Comparison of ENCODE assay signal across 1 cellular context in genomic region chr4:38495481-38495880, GRCh38.
TF ChIP-seq lines count a peak whose summit lies in the region.

No MANE protein-coding gene starts in this region.

TF ChIP-seq in GM23338, 12 proteins besides CTCF, POLR2A, EP300 and RAD21 (continued from another document):
- TF ChIP-seq REST (IDR thresholded peaks at IDR 0.05; ENCODE audit: unreplicated experiment) (no peak), STAT1 (IDR thresholded peaks at IDR 0.05; ENCODE audit: unreplicated experiment) (no peak), EZH2phosphoT487 (IDR thresholded peaks at IDR 0.05; ENCODE audit: unreplicated experiment) (no peak), ZNF462 (CRISPR knock-in tag; IDR thresholded peaks at IDR 0.05) (no peak), ZNF114 (CRISPR knock-in tag; IDR thresholded peaks at IDR 0.05) (no peak), ETS1 (IDR thresholded peaks at IDR 0.05) (no peak), EZH2 (IDR thresholded peaks at IDR 0.05; ENCODE audit: low read depth, unreplicated experiment) (no peak)
